ENCODE assay signal across 8 cellular contexts in genomic region chr20:5749512-5750490, GRCh38. TPM values are rescaled to one million over a fixed set of nuclear protein-coding genes. Genes with fewer than 3 reads are reported as not detected.
DNase-seq lines count a peak whose midpoint lies in the region; ATAC-seq and TF ChIP-seq lines count a peak whose summit lies in the region.

Gene SHLD1, plus strand, starts transcription at chr20:5750401. Its CDS starts 22,465 bp downstream, at chr20:5772866.

- peaks cover 3% of the 10 kb centered on the region for H3K27me3 Mint-ChIP-seq in activated naive CD8-positive, alpha-beta T cell treated with anti-CD3 and anti-CD28 coated beads, Interleukin-2, amount 10 ng/mL, durations not matched to agents 7 days and 5 days

- peak within 1 kb of the TSS; percentile 63 for H2AFZ ChIP-seq in SU-DHL-6 (ENCODE audit: low read depth, low read length, severe bottlenecking)
- peak within 1 kb of the TSS; percentile 100 for H2AFZ ChIP-seq in parathyroid adenoma

- H3K4me1 ChIP-seq in cardiac muscle cell (ENCODE audit: low read depth) (no peaks in the 10 kb centered on the region), parathyroid adenoma (no peaks in the 10 kb centered on the region), tibial nerve (peaks cover 0 to 12% (median 5%) of the 10 kb centered on the region in 4 donors)

- peak within 1 kb of the TSS; percentile 100 for H3K4me3 ChIP-seq in SU-DHL-6 (ENCODE audit: insufficient read depth, low read length, poor library complexity, severe bottlenecking)
- H3K4me3 ChIP-seq in cardiac muscle cell, result peak within 1 kb of the TSS; percentile 57
- H3K4me3 ChIP-seq in parathyroid adenoma (ENCODE audit: low read depth, low read length), result peak within 1 kb of the TSS; percentile 64
- peak within 1 kb of the TSS; percentile 46 to 66 (median 58) for H3K4me3 ChIP-seq in tibial nerve

- H3K27me3 ChIP-seq in SU-DHL-6 (ENCODE audit: low read length) (no peaks in the 10 kb centered on the region), cardiac muscle cell (no peaks in the 10 kb centered on the region), parathyroid adenoma (ENCODE audit: control insufficient read depth, insufficient read depth, low read length) (no peaks in the 10 kb centered on the region), tibial nerve (no peaks in the 10 kb centered on the region)

- H3K36me3 ChIP-seq in SU-DHL-6 (ENCODE audit: low read length) (0 out of 2 replicates have a peak, but pooled peaks cover 4% of the 10 kb centered on the region), cardiac muscle cell (no peaks in the 10 kb centered on the region), parathyroid adenoma (ENCODE audit: control insufficient read depth, insufficient read depth, low read length) (no peaks in the 10 kb centered on the region), tibial nerve (peaks cover 0 to 14% (median 0%) of the 10 kb centered on the region in 3 donors)

- peaks cover 3% of the 10 kb centered on the region for H3K9me3 Mint-ChIP-seq in activated naive CD8-positive, alpha-beta T cell treated with anti-CD3 and anti-CD28 coated beads, Interleukin-2, amount 10 ng/mL, durations not matched to agents 7 days and 5 days

- H3K9me2 ChIP-seq in SU-DHL-6 (replicated peaks; ENCODE audit: insufficient read depth, low read length), result no peaks in the 10 kb centered on the region

- H3K79me2 ChIP-seq in SU-DHL-6 (ENCODE audit: insufficient read depth, low read length), result peaks cover 44% of the 10 kb centered on the region
- H3K79me2 ChIP-seq in parathyroid adenoma, result no peaks in the 10 kb centered on the region

- H3F3A ChIP-seq in SU-DHL-6 (ENCODE audit: insufficient read depth), result peaks cover 18% of the 10 kb centered on the region; the same call in 1 of the 2 replicates

- peak within 1 kb of the TSS; percentile 98 for H3K9ac ChIP-seq in SU-DHL-6 (ENCODE audit: low read length)
- no peak within 1 kb of the TSS for H3K9ac ChIP-seq in parathyroid adenoma

- 48 to 49% methylated on average over 33 of the region's 33 CpGs for WGBS in tibial nerve, 2 donors

- TF ChIP-seq CTCF in GM10248 (IDR thresholded peaks at IDR 0.05; ENCODE audit: control extremely low read depth, extremely low read depth, low read depth, missing control alignments) (no peak), SU-DHL-6 (IDR thresholded peaks at IDR 0.05; ENCODE audit: insufficient read depth, low read length, poor library complexity, severe bottlenecking) (no peak), cardiac muscle cell (IDR thresholded peaks at IDR 0.05; ENCODE audit: low read depth, low read length) (no peak), parathyroid adenoma (IDR thresholded peaks at IDR 0.05) (no peak), tibial nerve (IDR thresholded peaks at IDR 0.05) (no peak)

- POLR2A ChIA-PET in GM10248 (lab: Yijun Ruan, JAX), result interaction anchor here (0.7 kb wide), 1 partner anchor 158 kb away, joined by 3 read pairs; no protein-coding TSS in a partner anchor
- POLR2A ChIA-PET in activated naive CD8-positive, alpha-beta T cell treated with anti-CD3 and anti-CD28 coated beads, Interleukin-2, amount 10 ng/mL, durations not matched to agents 7 days and 5 days (lab: Charles Lee), result interaction anchor here (0.6 to 1.0 kb wide), 2 partner anchors 19 to 35 kb away, joined by 3 read pairs; no protein-coding TSS in a partner anchor

- H3K27ac ChIP-seq in SU-DHL-6 (ENCODE audit: low read depth, low read length) (peak within 1 kb of the TSS; percentile 81), cardiac muscle cell (peak within 1 kb of the TSS; percentile 91), parathyroid adenoma (peak within 1 kb of the TSS; percentile 78), tibial nerve (peak within 1 kb of the TSS; percentile 79 to 94 (median 88))

- peaks cover 13% of the 10 kb centered on the region for H3K36me3 Mint-ChIP-seq in activated naive CD8-positive, alpha-beta T cell treated with anti-CD3 and anti-CD28 coated beads, Interleukin-2, amount 10 ng/mL, durations not matched to agents 7 days and 5 days

- peak in 1 of 2 donors; percentile 76 for TF ChIP-seq EP300 in tibial nerve (IDR thresholded peaks at IDR 0.05)

- peaks cover 17% of the 10 kb centered on the region for H3K4me1 Mint-ChIP-seq in activated naive CD8-positive, alpha-beta T cell treated with anti-CD3 and anti-CD28 coated beads, Interleukin-2, amount 10 ng/mL, durations not matched to agents 7 days and 5 days

- H3K4me2 ChIP-seq in SU-DHL-6 (ENCODE audit: low read depth, low read length, poor library complexity, severe bottlenecking) (peak within 1 kb of the TSS; percentile 90), parathyroid adenoma (ENCODE audit: low read length) (peak within 1 kb of the TSS; percentile 76)

- no peaks in the 10 kb centered on the region for H3K9me3 ChIP-seq in SU-DHL-6 (ENCODE audit: insufficient read depth, low read length)
- no peaks in the 10 kb centered on the region for H3K9me3 ChIP-seq in cardiac muscle cell (ENCODE audit: low read depth)
- H3K9me3 ChIP-seq in parathyroid adenoma (ENCODE audit: control insufficient read depth, low read length), result no peaks in the 10 kb centered on the region
- no peaks in the 10 kb centered on the region for H3K9me3 ChIP-seq in tibial nerve

- no peaks in the 10 kb centered on the region for H4K20me1 ChIP-seq in SU-DHL-6 (ENCODE audit: low read depth, low read length)

- DNase-seq in GM10248 (ENCODE audit: extremely low spot score), result peak; percentile 87
- peak; percentile 94 for DNase-seq in NCI-H1105 treated with DMSO at 0.1 percent for 48 hours (lab: John Stamatoyannopoulos, UW)
- peak; percentile 75 for DNase-seq in activated naive CD8-positive, alpha-beta T cell treated with anti-CD3 and anti-CD28 coated beads, Interleukin-2, amount 10 ng/mL, durations not matched to agents 7 days and 5 days
- DNase-seq in cardiac muscle cell (ENCODE audit: low read depth in 1 of 2, low spot score in 1 of 2), result peak; percentile 87 to 94
- peak; percentile 61 to 70 for DNase-seq in tibial nerve (ENCODE audit: low spot score in 2 of 2)

- H3K27ac Mint-ChIP-seq in activated naive CD8-positive, alpha-beta T cell treated with anti-CD3 and anti-CD28 coated beads, Interleukin-2, amount 10 ng/mL, durations not matched to agents 7 days and 5 days, result peak within 1 kb of the TSS; percentile 96

- no peak for TF ChIP-seq POLR2A in tibial nerve (IDR thresholded peaks at IDR 0.05)

- H3K4me3 Mint-ChIP-seq in activated naive CD8-positive, alpha-beta T cell treated with anti-CD3 and anti-CD28 coated beads, Interleukin-2, amount 10 ng/mL, durations not matched to agents 7 days and 5 days, result peak within 1 kb of the TSS; percentile 98

- ATAC-seq in HG02623 (IDR thresholded peaks at IDR 0.05; ENCODE audit: unreplicated experiment), result peak; percentile 90
- ATAC-seq in activated naive CD8-positive, alpha-beta T cell treated with anti-CD3 and anti-CD28 coated beads, Interleukin-2, amount 10 ng/mL, durations not matched to agents 7 days and 5 days (ENCODE audit: low read depth), result peak; percentile 95

- CTCF ChIA-PET in GM10248 (lab: Yijun Ruan, JAX), result interaction anchor here (0.9 to 2.5 kb wide), 2 partner anchors 12 to 221 kb away, joined by 3 to 9 read pairs; no protein-coding TSS in a partner anchor

RNA-seq across cellular contexts. Expression of gene SHLD1, which starts in this region (rescaled TPM):
- 1 to 10 TPM; 8.1 to 8.4 TPM for total RNA-seq in activated naive CD8-positive, alpha-beta T cell treated with anti-CD3 and anti-CD28 coated beads, Interleukin-2, amount 10 ng/mL, durations not matched to agents 7 days and 5 days
- total RNA-seq in cardiac muscle cell, result 3.4 and 5.2 TPM in 2 replicates
- 4.6 and 10.9 TPM in 2 replicates for polyA plus RNA-seq in cardiac muscle cell
- total RNA-seq in tibial nerve, result 1 to 10 TPM; 2.9 to 5.9 (median 4.0) TPM

Comparison
In these comparisons a context has a peak if more than half of its experiments do, and no peak if none do; other contexts are left out.
1. Peak in every context shown above with its lines: DNase-seq, ATAC-seq, H3K4me3 ChIP-seq and H3K27ac ChIP-seq.